ENCODE assay signal across 20 cellular contexts in genomic region chr3:23271876-23272741, GRCh38.
DNase-seq lines count a peak whose midpoint lies in the region; ATAC-seq, FAIRE-seq and TF ChIP-seq lines count a peak whose summit lies in the region.
"Had no signal": no experiment of that assay in that cellular context is flagged by ENCODE, and none has a peak within 500 bp of the region (broad histone marks: within the 10 kb centered on the region; RNA-seq: fewer than 3 reads in every experiment).

No MANE protein-coding gene starts in this region.

- H3K9me3 Mint-ChIP-seq in chondrocyte (ENCODE audit: low read depth): no peaks in the 10 kb centered on the region

- FAIRE-seq in GM18507 (lab: Jason Lieb, UNC): peak; percentile 56
- FAIRE-seq: A204.1, G401.6, GM19239 had no signal

- H3K36me3 Mint-ChIP-seq in chondrocyte (ENCODE audit: low read depth): no peaks in the 10 kb centered on the region

- no peaks in the 10 kb centered on the region for H3K36me3 ChIP-seq in psoas muscle (ENCODE audit: insufficient read depth in 1 of 2, low read depth in 1 of 2)
- no peaks in the 10 kb centered on the region for H3K36me3 ChIP-seq in gastrocnemius medialis
- H3K36me3 ChIP-seq in OCI-LY7 (ENCODE audit: insufficient read depth, low read length): peaks cover 22% of the 10 kb centered on the region

- H3K9me2 ChIP-seq in OCI-LY7 (ENCODE audit: insufficient read depth, low read length): no peaks in the 10 kb centered on the region

- ATAC-seq in psoas muscle: peak in 3 of 4 donors; percentile 40 to 59 (median 56)
- ATAC-seq in gastrocnemius medialis: no peak

- POLR2A ChIA-PET in OCI-LY7 (lab: Charles Lee): interaction anchor here (0.8 to 1.0 kb wide), 3 partner anchors 16 to 112 kb away, joined by 3 to 4 read pairs (median 3); no protein-coding TSS in a partner anchor

- no peak overlapping the region for H3K4me3 Mint-ChIP-seq in chondrocyte (ENCODE audit: unreplicated experiment)
- H3K4me3 Mint-ChIP-seq: CD4-positive, alpha-beta T cell had no signal

- H3K27me3 Mint-ChIP-seq in chondrocyte (ENCODE audit: low read depth): no peaks in the 10 kb centered on the region
- H3K27me3 Mint-ChIP-seq: CD4-positive, alpha-beta T cell had no signal

- intact Hi-C loops in psoas muscle (cut with DNase I): no loop called here
- intact Hi-C loops in gastrocnemius medialis (cut with DNase I; ENCODE audit: low total_unique reads): no loop called here
- intact Hi-C loops in OCI-LY7 (cut with micrococcal nuclease; ENCODE audit: unreplicated experiment): no loop called here

- peak overlapping the region; percentile 71 for H3K27ac Mint-ChIP-seq in chondrocyte (ENCODE audit: unreplicated experiment)
- H3K27ac Mint-ChIP-seq: CD4-positive, alpha-beta T cell had no signal

- CTCF ChIA-PET in OCI-LY7 (lab: Charles Lee; ENCODE audit: unreplicated experiment): no interaction called here

- WGBS in psoas muscle, 3 donors: 94 to 96% (median 94%) methylated on average over 33 to 38 of the region's 38 CpGs

- H3K4me1 ChIP-seq in psoas muscle (peaks cover 8% of the 10 kb centered on the region), gastrocnemius medialis (peaks cover 0 to 14% of the 10 kb centered on the region in 2 donors), OCI-LY7 (ENCODE audit: insufficient read depth, low read length, poor library complexity, severe bottlenecking) (no peaks in the 10 kb centered on the region)

- H3K27me3 ChIP-seq in psoas muscle (ENCODE audit: insufficient read depth in 3 of 3, low read length in 2 of 3) (no peaks in the 10 kb centered on the region), gastrocnemius medialis (no peaks in the 10 kb centered on the region)

- H3K4me3 ChIP-seq in psoas muscle: no peak overlapping the region
- no peak overlapping the region for H3K4me3 ChIP-seq in gastrocnemius medialis
- no peak overlapping the region for H3K4me3 ChIP-seq in OCI-LY7 (ENCODE audit: low read depth, low read length, poor library complexity, severe bottlenecking)

- H3K27ac ChIP-seq in psoas muscle: no peak overlapping the region
- no peak overlapping the region for H3K27ac ChIP-seq in gastrocnemius medialis
- H3K27ac ChIP-seq in OCI-LY7 (ENCODE audit: low read depth, low read length, poor library complexity, severe bottlenecking): no peak overlapping the region

- DNase-seq in activated gamma-delta T cell (lab: John Stamatoyannopoulos, UW) (peak; percentile 6), activated gamma-delta T cell treated with Interleukin-2 at 50 U/mL for 16 hours (no peak), GM18507 (ENCODE audit: extremely low spot score, insufficient read length, low read depth) (no peak), chondrocyte (ENCODE audit: low spot score) (no peak), psoas muscle (no peak), gastrocnemius medialis (no peak), OCI-LY7 (ENCODE audit: low spot score) (no peak), NCI-H2029 treated with DMSO at 0.1 percent for 48 hours (lab: John Stamatoyannopoulos, UW) (no peak)
- DNase-seq: Caco-2; CD4-positive, alpha-beta T cell; GOT3; KBM-7; NCI-H1105 treated with DMSO at 0.1 percent for 48 hours; NCI-H1694; NCI-H510A; NCI-H774; SHP77 had no signal

- no TSS peak for BruUV-seq in OCI-LY7 (replicated peaks; lab: Mats Ljungman, UMichigan)

- H4K20me1 ChIP-seq in OCI-LY7 (ENCODE audit: insufficient read depth, low read length): no peaks in the 10 kb centered on the region

- no peaks in the 10 kb centered on the region for H3K9me3 ChIP-seq in psoas muscle
- no peaks in the 10 kb centered on the region for H3K9me3 ChIP-seq in gastrocnemius medialis
- H3K9me3 ChIP-seq in OCI-LY7 (ENCODE audit: low read length): peaks cover 15% of the 10 kb centered on the region; the same call in 1 of the 2 replicates
- H3K9me3 ChIP-seq: Caco-2 had no signal

- no peak for TF ChIP-seq POLR2A in gastrocnemius medialis (IDR thresholded peaks at IDR 0.05)

- no peak overlapping the region for H2AFZ ChIP-seq in OCI-LY7 (ENCODE audit: low read length)

- no peak overlapping the region for H3K4me2 ChIP-seq in OCI-LY7 (ENCODE audit: low read length)

- peaks cover 41% of the 10 kb centered on the region for H3K4me1 Mint-ChIP-seq in chondrocyte (ENCODE audit: low read depth)

- H3K79me2 ChIP-seq in OCI-LY7 (ENCODE audit: insufficient read depth, low read depth, low read length): peaks cover 3% of the 10 kb centered on the region; the same call in 1 of the 2 replicates

- TF ChIP-seq CTCF in chondrocyte (IDR thresholded peaks at IDR 0.05) (no peak), psoas muscle (IDR thresholded peaks at IDR 0.05) (no peak), gastrocnemius medialis (IDR thresholded peaks at IDR 0.05 in 4 of 5, conservative IDR thresholded peaks at IDR 0.05 in 1 of 5) (no peak), OCI-LY7 (conservative IDR thresholded peaks at IDR 0.05; ENCODE audit: low read length) (no peak)

- in situ Hi-C loops in gastrocnemius medialis (cut with MboI; ENCODE audit: low sequenced_read_pairs in 4 of 4): no loop called here

Comparison
In these comparisons a context has a peak if more than half of its experiments do, and no peak if none do; other contexts are left out.
1. ATAC-seq: peak in psoas muscle (3 of 4); none in gastrocnemius medialis (0 of 2).